ENCODE assay signal across 22 cellular contexts in genomic region chr21:37671381-37671780, GRCh38.
"Had no signal": no experiment of that assay in that cellular context is flagged by ENCODE, and none has a peak within 500 bp of the region (broad histone marks: within the 10 kb centered on the region; RNA-seq: fewer than 3 reads in every experiment).

No MANE protein-coding gene starts in this region.

- H3K36me3 Mint-ChIP-seq: activated naive CD4-positive, alpha-beta T cell treated with anti-CD3 and anti-CD28 coated beads, Interleukin-2, amount 10 ng/mL, durations not matched to agents 7 days and 5 days; memory B cell; naive thymus-derived CD4-positive, alpha-beta T cell had no signal

- ATAC-seq: mucosa of descending colon; naive thymus-derived CD4-positive, alpha-beta T cell; stimulated activated naive CD8-positive, alpha-beta T cell treated with anti-CD3 and anti-CD28 coated beads, Interleukin-15, Interleukin-2, amounts not matched to agents 100 U/mL and 50 U/mL, for 24 hours had no signal

- H3K4me3 Mint-ChIP-seq: activated CD4-positive, alpha-beta memory T cell treated with anti-CD3 and anti-CD28 coated beads, Interleukin-2, amount 10 ng/mL, durations not matched to agents 7 days and 5 days; activated CD4-positive, alpha-beta T cell treated with anti-CD3 and anti-CD28 coated beads, Interleukin-2, amount 10 ng/mL, durations not matched to agents 24 days and 14 days; activated naive CD4-positive, alpha-beta T cell treated with anti-CD3 and anti-CD28 coated beads, Interleukin-2, amount 10 ng/mL, durations not matched to agents 7 days and 5 days; dendritic cell treated with granulocyte-macrophage colony-stimulating factor and Interleukin-4, amounts not matched to agents 40 ng/mL and 50 ng/mL, for 4 days; memory B cell; naive thymus-derived CD4-positive, alpha-beta T cell; neural crest cell had no signal

- H3K4me3 ChIP-seq: esophagus muscularis mucosa, mucosa of descending colon, spleen, upper lobe of right lung had no signal

- H3K4me1 Mint-ChIP-seq: activated CD4-positive, alpha-beta T cell treated with anti-CD3 and anti-CD28 coated beads, Interleukin-2, amount 10 ng/mL, durations not matched to agents 24 days and 14 days; memory B cell had no signal

- H3K9me3 Mint-ChIP-seq: activated CD4-positive, alpha-beta memory T cell treated with anti-CD3 and anti-CD28 coated beads, Interleukin-2, amount 10 ng/mL, durations not matched to agents 7 days and 5 days; activated CD4-positive, alpha-beta T cell treated with anti-CD3 and anti-CD28 coated beads, Interleukin-2, amount 10 ng/mL, durations not matched to agents 24 days and 14 days; activated naive CD4-positive, alpha-beta T cell treated with anti-CD3 and anti-CD28 coated beads, Interleukin-2, amount 10 ng/mL, durations not matched to agents 7 days and 5 days; dendritic cell treated with granulocyte-macrophage colony-stimulating factor and Interleukin-4, amounts not matched to agents 40 ng/mL and 50 ng/mL, for 4 days; memory B cell; neural crest cell had no signal

- DNase-seq: activated CD4-positive, alpha-beta memory T cell treated with anti-CD3 and anti-CD28 coated beads, Interleukin-2, amount 10 ng/mL, durations not matched to agents 7 days and 5 days; activated CD4-positive, alpha-beta T cell treated with anti-CD3 and anti-CD28 coated beads, Interleukin-2, amount 10 ng/mL, durations not matched to agents 24 days and 14 days; activated effector memory CD4-positive, alpha-beta T cell treated with anti-CD3 and anti-CD28 coated beads, Interleukin-2, amount 50 U/mL, for 16 hours; activated naive CD4-positive, alpha-beta T cell treated with anti-CD3 and anti-CD28 coated beads, Interleukin-2, amount 10 ng/mL, durations not matched to agents 7 days and 5 days; activated T-cell treated with anti-CD3 and anti-CD28 coated beads for 4 hours; amygdala; effector CD4-positive, alpha-beta T cell; glutamatergic neuron; hippocampal formation; mucosa of descending colon; naive thymus-derived CD4-positive, alpha-beta T cell; retina; spleen; stimulated activated CD4-positive, alpha-beta T cell treated with anti-CD3 and anti-CD28 coated beads, Interleukin-4, amount 100 ng/mL, for 4 hours; stimulated activated naive CD8-positive, alpha-beta T cell treated with anti-CD3 and anti-CD28 coated beads, Interleukin-15, Interleukin-2, amounts not matched to agents 100 U/mL and 50 U/mL, for 24 hours; SW 1271; upper lobe of right lung had no signal

- H3K36me3 ChIP-seq: esophagus muscularis mucosa, spleen, upper lobe of right lung had no signal

- H3K9me3 ChIP-seq: esophagus muscularis mucosa, mucosa of descending colon, spleen, upper lobe of right lung had no signal

- H3K27ac Mint-ChIP-seq: activated CD4-positive, alpha-beta memory T cell treated with anti-CD3 and anti-CD28 coated beads, Interleukin-2, amount 10 ng/mL, durations not matched to agents 7 days and 5 days; activated CD4-positive, alpha-beta T cell treated with anti-CD3 and anti-CD28 coated beads, Interleukin-2, amount 10 ng/mL, durations not matched to agents 24 days and 14 days; activated naive CD4-positive, alpha-beta T cell treated with anti-CD3 and anti-CD28 coated beads, Interleukin-2, amount 10 ng/mL, durations not matched to agents 7 days and 5 days; dendritic cell treated with granulocyte-macrophage colony-stimulating factor and Interleukin-4, amounts not matched to agents 40 ng/mL and 50 ng/mL, for 4 days; memory B cell; naive thymus-derived CD4-positive, alpha-beta T cell; progenitor cell of endocrine pancreas had no signal

- H3K27ac ChIP-seq: esophagus muscularis mucosa, spleen, upper lobe of right lung had no signal
